In the genomic region with DNA sequence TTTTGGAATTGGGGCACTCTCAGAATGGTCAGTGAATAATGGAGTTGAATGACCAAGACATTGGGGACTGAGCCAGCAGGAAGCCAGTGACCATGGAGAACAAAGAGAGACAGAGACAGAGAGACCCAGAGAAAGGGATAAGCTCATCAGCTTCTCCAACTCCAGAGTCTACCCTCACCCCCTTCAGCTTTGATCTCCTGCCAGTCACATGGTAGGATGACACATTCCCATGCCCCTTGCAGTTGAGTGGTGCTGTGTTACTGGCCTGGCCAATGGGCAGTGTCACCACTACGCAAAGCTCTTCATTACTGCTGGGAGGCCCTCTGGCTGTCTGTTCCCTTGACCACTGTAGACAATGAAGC, we compare ENCODE assay signal across 15 cellular contexts.
"Had no signal": no experiment of that assay in that cellular context is flagged by ENCODE, and none has a peak within 500 bp of the region (broad histone marks: within the 10 kb centered on the region; RNA-seq: fewer than 3 reads in every experiment).

No MANE protein-coding gene starts in this region.

- H3K4me1 ChIP-seq: heart right ventricle, lower lobe of right lung, prostate gland had no signal

- H3K9me3 ChIP-seq: heart right ventricle, lower lobe of right lung, prostate gland had no signal

- H3K27me3 ChIP-seq: cardiac muscle cell had no signal

- H3K36me3 ChIP-seq: cardiac muscle cell, heart right ventricle, lower lobe of right lung, prostate gland, WERI-Rb-1 had no signal

- DNase-seq: activated CD4-positive, alpha-beta T cell treated with anti-CD3 and anti-CD28 coated beads for 1 hour; activated CD8-positive, alpha-beta memory T cell treated with anti-CD3 and anti-CD28 coated beads for 24 hours; activated CD8-positive, alpha-beta memory T cell treated with anti-CD3 and anti-CD28 coated beads, Interleukin-2, amount 50 U/mL, for 48 hours; activated effector memory CD4-positive, alpha-beta T cell treated with Interleukin-2 at 50 U/mL for 16 hours; activated naive CD4-positive, alpha-beta T cell treated with anti-CD3 and anti-CD28 coated beads, Interleukin-2, amount 10 ng/mL, durations not matched to agents 7 days and 5 days; activated T-cell treated with anti-CD3 and anti-CD28 coated beads, Interleukin-2, amount 50 U/mL, for 48 hours; erythroblast; lower lobe of right lung; stimulated activated CD4-positive, alpha-beta T cell treated with anti-CD3 and anti-CD28 coated beads, Interleukin-2, amount 100 ng/mL, for 24 hours; stimulated activated naive CD4-positive, alpha-beta T cell treated with Interleukin-2 at 50 U/mL for 16 hours; trophoblast cell; WERI-Rb-1 had no signal

- H3K27ac ChIP-seq: cardiac muscle cell, heart right ventricle, lower lobe of right lung, prostate gland, WERI-Rb-1 had no signal

- H3K4me3 ChIP-seq: cardiac muscle cell, heart right ventricle, lower lobe of right lung, prostate gland had no signal
